9 cellular contexts compared by ENCODE assay signal in the genomic region with DNA sequence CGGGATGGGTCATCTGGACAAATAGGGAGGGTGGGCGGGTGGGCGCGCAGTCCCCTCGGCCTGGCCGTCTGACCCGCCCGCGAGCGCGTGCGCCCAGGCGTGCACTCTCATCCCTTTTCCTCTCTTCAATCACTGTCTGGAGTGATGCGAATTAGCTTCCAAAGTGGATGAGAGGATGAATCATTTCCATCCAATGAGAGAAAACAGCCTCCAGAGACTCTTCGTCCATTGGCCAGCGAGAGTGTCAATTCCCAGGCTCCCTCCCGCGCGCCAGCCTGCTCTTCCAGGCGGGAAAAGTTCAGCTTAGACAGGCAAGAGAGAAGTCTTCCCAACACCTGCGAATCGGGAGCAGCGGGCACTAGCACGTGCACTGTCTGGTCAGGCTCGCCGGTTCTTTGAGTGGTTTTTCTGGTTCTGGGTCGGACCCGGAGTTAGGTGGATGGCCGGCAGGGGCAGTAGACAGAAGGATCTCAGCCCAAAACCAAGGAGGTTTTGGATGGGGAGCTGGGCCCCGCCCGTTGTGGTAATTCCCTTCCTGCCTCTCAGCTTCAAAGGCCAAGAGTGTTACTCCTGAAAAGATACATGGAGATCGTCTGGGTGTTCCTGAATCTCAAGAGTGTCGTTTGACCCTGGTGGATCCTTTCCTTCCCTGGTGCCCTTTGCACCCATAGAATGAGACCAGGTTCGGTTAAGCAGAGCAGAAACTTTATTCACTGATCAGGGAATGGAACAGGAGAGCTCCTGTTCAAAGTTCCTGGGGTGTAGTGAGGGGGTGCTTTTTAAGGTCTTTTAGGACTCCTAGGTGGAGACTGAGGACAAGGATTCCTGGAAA. TPM values are rescaled to one million over a fixed set of nuclear protein-coding genes. Genes with fewer than 3 reads are reported as not detected.
A peak's percentile ranks its signal among the peaks of the same experiment; 100 is the strongest.
DNase-seq lines count a peak whose midpoint lies in the region; ATAC-seq, FAIRE-seq and TF ChIP-seq lines count a peak whose summit lies in the region.
"Had no signal": no experiment of that assay in that cellular context is flagged by ENCODE, and none has a peak within 500 bp of the region (broad histone marks: within the 10 kb centered on the region; RNA-seq: fewer than 3 reads in every experiment).

No MANE protein-coding gene starts in this region.

- H3K4me1 ChIP-seq in iPS DF 6.9 (ENCODE audit: control insufficient read depth, insufficient read depth, low read length) (no peaks in the 10 kb centered on the region; the same call in 1 of the 2 replicates), skeletal muscle satellite cell (ENCODE audit: control insufficient read depth, insufficient read depth, low read length) (peaks cover 16% of the 10 kb centered on the region)

- no CpG with 5 or more reads among the region's 34 CpGs for WGBS in iPS DF 6.9 (ENCODE audit: insufficient coverage, insufficient read length)

- DNase-seq in HTR-8/SVneo (ENCODE audit: insufficient read length, low spot score) (peak; percentile 95), astrocyte of the cerebellum (ENCODE audit: low read depth) (peak; percentile 83), iPS DF 6.9 (ENCODE audit: low read depth, low spot score) (no peak)
- no peak for DNase-seq in activated T-cell treated with anti-CD3 and anti-CD28 coated beads, Interleukin-2, amount 50 U/mL, for 48 hours
- no peak for DNase-seq in activated CD4-positive, alpha-beta T cell treated with anti-CD3 and anti-CD28 coated beads, Interleukin-2, amount 10 ng/mL, durations not matched to agents 7 days and 5 days
- DNase-seq: DND-41 had no signal

- in situ Hi-C loops in astrocyte of the cerebellum (cut with HindIII; ENCODE audit: low sequenced_read_pairs): no loop called here

- no peak overlapping the region for H3K4me3 Mint-ChIP-seq in activated CD4-positive, alpha-beta T cell treated with anti-CD3 and anti-CD28 coated beads, Interleukin-2, amount 10 ng/mL, durations not matched to agents 7 days and 5 days

- no peak overlapping the region for H3K27ac Mint-ChIP-seq in activated CD4-positive, alpha-beta T cell treated with anti-CD3 and anti-CD28 coated beads, Interleukin-2, amount 10 ng/mL, durations not matched to agents 7 days and 5 days

- H3K27me3 Mint-ChIP-seq in activated CD4-positive, alpha-beta T cell treated with anti-CD3 and anti-CD28 coated beads, Interleukin-2, amount 10 ng/mL, durations not matched to agents 7 days and 5 days: peaks cover 64% of the 10 kb centered on the region

- H3K4me3 ChIP-seq in astrocyte of the cerebellum (ENCODE audit: low read depth, low read length): peak overlapping the region; percentile 69
- peak overlapping the region; percentile 36; the same call in 1 of the 2 replicates for H3K4me3 ChIP-seq in iPS DF 6.9 (ENCODE audit: low read length)
- peak overlapping the region; percentile 88 for H3K4me3 ChIP-seq in skeletal muscle satellite cell (ENCODE audit: low read length)

- no peaks in the 10 kb centered on the region for H3K36me3 Mint-ChIP-seq in activated CD4-positive, alpha-beta T cell treated with anti-CD3 and anti-CD28 coated beads, Interleukin-2, amount 10 ng/mL, durations not matched to agents 7 days and 5 days (ENCODE audit: low read depth)

- peak; percentile 66 for TF ChIP-seq CTCF in astrocyte of the cerebellum (IDR thresholded peaks at IDR 0.05; ENCODE audit: low read depth, low read length, missing control alignments)

- no peak for ATAC-seq in GM21737 (IDR thresholded peaks at IDR 0.05; ENCODE audit: unreplicated experiment)

- H3K9me3 ChIP-seq in iPS DF 6.9 (ENCODE audit: control insufficient read depth, insufficient read depth, low read length) (no peaks in the 10 kb centered on the region), skeletal muscle satellite cell (replicated peaks; ENCODE audit: low read length) (no peaks in the 10 kb centered on the region)

- no peaks in the 10 kb centered on the region for H3K4me1 Mint-ChIP-seq in activated CD4-positive, alpha-beta T cell treated with anti-CD3 and anti-CD28 coated beads, Interleukin-2, amount 10 ng/mL, durations not matched to agents 7 days and 5 days

- H3K36me3 ChIP-seq in iPS DF 6.9 (ENCODE audit: control insufficient read depth, insufficient read depth, low read length): no peaks in the 10 kb centered on the region
- no peaks in the 10 kb centered on the region for H3K36me3 ChIP-seq in skeletal muscle satellite cell (ENCODE audit: insufficient read depth, low read length)

- peak overlapping the region; percentile 81 for H3K4me2 ChIP-seq in skeletal muscle satellite cell (ENCODE audit: low read length)

- POLR2A ChIA-PET in activated CD4-positive, alpha-beta T cell treated with anti-CD3 and anti-CD28 coated beads, Interleukin-2, amount 10 ng/mL, durations not matched to agents 7 days and 5 days (lab: Charles Lee): no interaction called here

- FAIRE-seq in A204.1 (lab: Jason Lieb, UNC) (peak; percentile 53), HTR-8/SVneo (lab: Jason Lieb, UNC) (peak; percentile 95)

- H3K9ac ChIP-seq in skeletal muscle satellite cell (ENCODE audit: low read depth, low read length): peak overlapping the region; percentile 73

- H3K27ac ChIP-seq in iPS DF 6.9 (ENCODE audit: low read length): no peak overlapping the region

- CTCF ChIA-PET in activated CD4-positive, alpha-beta T cell treated with anti-CD3 and anti-CD28 coated beads, Interleukin-2, amount 10 ng/mL, durations not matched to agents 7 days and 5 days (lab: Charles Lee): no interaction called here

- no peaks in the 10 kb centered on the region for H3K9me3 Mint-ChIP-seq in activated CD4-positive, alpha-beta T cell treated with anti-CD3 and anti-CD28 coated beads, Interleukin-2, amount 10 ng/mL, durations not matched to agents 7 days and 5 days

- H3K27me3 ChIP-seq in iPS DF 6.9 (ENCODE audit: control insufficient read depth, insufficient read depth, low read length) (peaks cover 3% of the 10 kb centered on the region; the same call in 1 of the 2 replicates), skeletal muscle satellite cell (ENCODE audit: control insufficient read depth, insufficient read depth, low read length) (no peaks in the 10 kb centered on the region)

RNA-seq across cellular contexts. Expression of a gene that starts 33.4 kb away (rescaled TPM):
- 0.66 and 0.76 TPM in 2 replicates for total RNA-seq in skeletal muscle satellite cell (2012; rRNA removed)
- total RNA-seq in activated CD4-positive, alpha-beta T cell treated with anti-CD3 and anti-CD28 coated beads, Interleukin-2, amount 10 ng/mL, durations not matched to agents 7 days and 5 days: not detected

Comparison
In these comparisons a context has a peak if more than half of its experiments do, and no peak if none do; other contexts are left out.
1. DNase-seq: peak in HTR-8/SVneo (single experiment) and astrocyte of the cerebellum (single experiment); none in iPS DF 6.9 (single experiment), activated T-cell treated with anti-CD3 and anti-CD28 coated beads, Interleukin-2, amount 50 U/mL, for 48 hours (0 of 2) and activated CD4-positive, alpha-beta T cell treated with anti-CD3 and anti-CD28 coated beads, Interleukin-2, amount 10 ng/mL, durations not matched to agents 7 days and 5 days (single experiment).
2. H3K4me3 ChIP-seq: peak in every context shown above with its lines; median percentile 88 in skeletal muscle satellite cell; 69 in astrocyte of the cerebellum; 36 in iPS DF 6.9.